Comparison of ENCODE assay signal across 13 cellular contexts in genomic region chr2:173109253-173110188, GRCh38. TPM values are rescaled to one million over a fixed set of nuclear protein-coding genes. Genes with fewer than 3 reads are reported as not detected.
DNase-seq lines count a peak whose midpoint lies in the region; ATAC-seq and TF ChIP-seq lines count a peak whose summit lies in the region.
"Had no signal": no experiment of that assay in that cellular context is flagged by ENCODE, and none has a peak within 500 bp of the region (broad histone marks: within the 10 kb centered on the region; RNA-seq: fewer than 3 reads in every experiment).

No MANE protein-coding gene starts in this region.

- intact Hi-C loops in body of pancreas (cut with DNase I), result no loop called here

- H3K9me3 ChIP-seq in SK-N-SH, result no peaks in the 10 kb centered on the region
- H3K9me3 ChIP-seq in stomach smooth muscle (ENCODE audit: control insufficient read depth in 2 of 2, low read length in 2 of 2), result no peaks in the 10 kb centered on the region
- H3K9me3 ChIP-seq in body of pancreas, result no peaks in the 10 kb centered on the region
- H3K9me3 ChIP-seq: prostate gland had no signal

- peaks cover 0 to 13% of the 10 kb centered on the region in 2 experiments; a peak in 2 of 4 replicates for H3K4me1 ChIP-seq in SK-N-SH (ENCODE audit: control insufficient read depth in 1 of 2, insufficient read depth in 2 of 2, low read depth in 1 of 2, low read length in 1 of 2)
- peaks cover 5% of the 10 kb centered on the region for H3K4me1 ChIP-seq in stomach smooth muscle (ENCODE audit: control insufficient read depth, insufficient read depth, low read length)
- peaks cover 7% of the 10 kb centered on the region for H3K4me1 ChIP-seq in body of pancreas
- H3K4me1 ChIP-seq: prostate gland had no signal

- no peak overlapping the region for H3K4me2 ChIP-seq in SK-N-SH

- peaks cover 12% of the 10 kb centered on the region for H3F3A ChIP-seq in SK-N-SH (replicated peaks; ENCODE audit: insufficient read depth)

- POLR2A ChIA-PET in SK-N-SH (lab: Yijun Ruan, JAX), result no interaction called here

- H3K27ac ChIP-seq in SK-N-SH (ENCODE audit: low read depth in 2 of 2, low read length in 1 of 2) (peak overlapping the region; percentile 60 to 64; a peak in 3 of 4 replicates), stomach smooth muscle (ENCODE audit: low read length) (peak overlapping the region; percentile 19), body of pancreas (peak overlapping the region in 1 of 4 donors; percentile 3)

- H3K27me3 ChIP-seq in SK-N-SH (ENCODE audit: insufficient read depth) (no peaks in the 10 kb centered on the region), stomach smooth muscle (ENCODE audit: control insufficient read depth in 1 of 2, insufficient read depth in 2 of 2, low read length in 2 of 2) (no peaks in the 10 kb centered on the region), body of pancreas (no peaks in the 10 kb centered on the region)

- no peak for TF ChIP-seq EP300 in SK-N-SH (IDR thresholded peaks at IDR 0.05; ENCODE audit: borderline replicate concordance in 1 of 2, low read depth in 1 of 2, low read length in 1 of 2)

- TF ChIP-seq CTCF in SK-N-SH (IDR thresholded peaks at IDR 0.05) (no peak), body of pancreas (IDR thresholded peaks at IDR 0.05) (no peak)

- no peaks in the 10 kb centered on the region for H4K20me1 ChIP-seq in SK-N-SH (ENCODE audit: insufficient read depth)

- H3K9ac ChIP-seq in SK-N-SH (peak overlapping the region; percentile 27; the same call in 1 of the 2 replicates), stomach smooth muscle (ENCODE audit: low read length in 2 of 2) (peak overlapping the region in 1 of 2 donors; percentile 27)

- peaks cover 14 to 21% of the 10 kb centered on the region in 2 donors for H3K4me1 Mint-ChIP-seq in stimulated activated naive B cell treated with anti-CD40 and anti-IgM and Interleukin-4, amounts not matched to agents 10 μg/mL and 1 μg/mL and 100 μg/mL, for 72 hours
- H3K4me1 Mint-ChIP-seq in activated T-helper 17 cell treated with anti-CD3 and anti-CD28 coated beads, Interleukin-2, amount 50 U/mL, for 72 hours, result peaks cover 4% of the 10 kb centered on the region

- H3K79me2 ChIP-seq in SK-N-SH (ENCODE audit: insufficient read depth), result peaks cover 54% of the 10 kb centered on the region

- ATAC-seq in stimulated activated naive B cell treated with anti-CD40 and anti-IgM and Interleukin-4, amounts not matched to agents 10 μg/mL and 1 μg/mL and 100 μg/mL, for 72 hours (replicated peaks), result no peak
- no peak for ATAC-seq in activated T-helper 17 cell treated with anti-CD3 and anti-CD28 coated beads, Interleukin-2, amount 50 U/mL, for 72 hours (replicated peaks)
- no peak for ATAC-seq in body of pancreas

- H3K4me3 ChIP-seq in SK-N-SH (ENCODE audit: low read depth in 2 of 2, low read length in 1 of 2) (no peak overlapping the region), stomach smooth muscle (ENCODE audit: low read length in 2 of 2) (no peak overlapping the region), body of pancreas (no peak overlapping the region)
- H3K4me3 ChIP-seq: prostate gland had no signal

- TF ChIP-seq RAD21 in SK-N-SH (IDR thresholded peaks at IDR 0.05; ENCODE audit: low read length), result no peak

- H3K36me3 ChIP-seq in SK-N-SH (replicated peaks in 1 of 2; ENCODE audit: control insufficient read depth in 1 of 2, insufficient read depth in 2 of 2, low read length in 1 of 2), result no peaks in the 10 kb centered on the region
- H3K36me3 ChIP-seq in stomach smooth muscle (ENCODE audit: control insufficient read depth in 2 of 2, insufficient read depth in 2 of 2, low read length in 2 of 2), result no peaks in the 10 kb centered on the region
- no peaks in the 10 kb centered on the region for H3K36me3 ChIP-seq in body of pancreas (replicated peaks in 1 of 2; ENCODE audit: insufficient read depth in 1 of 2, low read depth in 2 of 2)
- H3K36me3 ChIP-seq: prostate gland had no signal

- H3K4me3 Mint-ChIP-seq in stimulated activated naive B cell treated with anti-CD40 and anti-IgM and Interleukin-4, amounts not matched to agents 10 μg/mL and 1 μg/mL and 100 μg/mL, for 72 hours, result no peak overlapping the region
- no peak overlapping the region for H3K4me3 Mint-ChIP-seq in activated T-helper 17 cell treated with anti-CD3 and anti-CD28 coated beads, Interleukin-2, amount 50 U/mL, for 72 hours
- H3K4me3 Mint-ChIP-seq: T-helper 1 cell treated with Interleukin-12 subunit alpha and Interleukin-12 subunit beta and Interleukin-4 antibody, amounts not matched to agents 30 μg/mL and 1 μg/mL, for 36 hours had no signal

- no peaks in the 10 kb centered on the region for H3K9me2 ChIP-seq in SK-N-SH

- peaks cover 11 to 16% of the 10 kb centered on the region in 2 donors for H3K9me3 Mint-ChIP-seq in stimulated activated naive B cell treated with anti-CD40 and anti-IgM and Interleukin-4, amounts not matched to agents 10 μg/mL and 1 μg/mL and 100 μg/mL, for 72 hours
- no peaks in the 10 kb centered on the region for H3K9me3 Mint-ChIP-seq in activated T-helper 17 cell treated with anti-CD3 and anti-CD28 coated beads, Interleukin-2, amount 50 U/mL, for 72 hours

- TF ChIP-seq POLR2A in body of pancreas (IDR thresholded peaks at IDR 0.05), result no peak

- peaks cover 8 to 31% of the 10 kb centered on the region in 2 donors for H3K36me3 Mint-ChIP-seq in stimulated activated naive B cell treated with anti-CD40 and anti-IgM and Interleukin-4, amounts not matched to agents 10 μg/mL and 1 μg/mL and 100 μg/mL, for 72 hours
- H3K36me3 Mint-ChIP-seq in activated T-helper 17 cell treated with anti-CD3 and anti-CD28 coated beads, Interleukin-2, amount 50 U/mL, for 72 hours (ENCODE audit: low read depth), result no peaks in the 10 kb centered on the region

- no peak overlapping the region for H2AFZ ChIP-seq in SK-N-SH (ENCODE audit: low read depth)

- DNase-seq in HCEC 1CT (peak; percentile 84), SK-N-SH (no peak), glomerular visceral epithelial cell (ENCODE audit: extremely low spot score) (peak; percentile 79), body of pancreas (no peak), mucosa of gallbladder (ENCODE audit: low spot score) (no peak)
- DNase-seq in stimulated activated naive B cell treated with anti-CD40 and anti-IgM and Interleukin-4, amounts not matched to agents 10 μg/mL and 1 μg/mL and 100 μg/mL, for 72 hours, result no peak
- DNase-seq: dermis blood vessel endothelial cell; NCI-H446; stimulated activated CD8-positive, alpha-beta memory T cell treated with anti-CD3 and anti-CD28 coated beads, Interleukin-4, amount 100 ng/mL, for 48 hours had no signal

- CTCF ChIA-PET in SK-N-SH (lab: Yijun Ruan, JAX), result interaction anchor here (1.5 kb wide), 1 partner anchor 82 kb away, joined by 3 read pairs; no protein-coding TSS in a partner anchor

- H3K27me3 Mint-ChIP-seq in stimulated activated naive B cell treated with anti-CD40 and anti-IgM and Interleukin-4, amounts not matched to agents 10 μg/mL and 1 μg/mL and 100 μg/mL, for 72 hours, result no peaks in the 10 kb centered on the region
- peaks cover 6% of the 10 kb centered on the region for H3K27me3 Mint-ChIP-seq in activated T-helper 17 cell treated with anti-CD3 and anti-CD28 coated beads, Interleukin-2, amount 50 U/mL, for 72 hours

- 69% methylated on average over 6 of the region's 6 CpGs for WGBS in SK-N-SH (ENCODE audit: low lambda C conversion rate)
- WGBS in body of pancreas, 2 donors, result 69 to 71% methylated on average over 6 of the region's 6 CpGs

- no peak overlapping the region for H3K27ac Mint-ChIP-seq in stimulated activated naive B cell treated with anti-CD40 and anti-IgM and Interleukin-4, amounts not matched to agents 10 μg/mL and 1 μg/mL and 100 μg/mL, for 72 hours
- H3K27ac Mint-ChIP-seq in activated T-helper 17 cell treated with anti-CD3 and anti-CD28 coated beads, Interleukin-2, amount 50 U/mL, for 72 hours, result no peak overlapping the region
- H3K27ac Mint-ChIP-seq: T-helper 1 cell treated with Interleukin-12 subunit alpha and Interleukin-12 subunit beta and Interleukin-4 antibody, amounts not matched to agents 30 μg/mL and 1 μg/mL, for 36 hours had no signal

TF ChIP-seq in SK-N-SH, 30 proteins besides CTCF, POLR2A, EP300 and RAD21:
- no peak for TF ChIP-seq RCOR1 (IDR thresholded peaks at IDR 0.05; ENCODE audit: low read length)
- TF ChIP-seq PBX3 (IDR thresholded peaks at IDR 0.05), result peak; percentile 33; the same call in 1 of the 2 replicates
- TF ChIP-seq TCF12 (IDR thresholded peaks at IDR 0.05), result peak; percentile 29; the same call in 1 of the 2 replicates
- no peak for TF ChIP-seq FOSL2 (IDR thresholded peaks at IDR 0.05; ENCODE audit: borderline replicate concordance, low read depth)

RNA-seq across cellular contexts. Expression of gene MAP3K20, which starts 33.9 kb away (rescaled TPM):
- 8.5 and 12.2 TPM in 2 replicates for polyA plus RNA-seq in SK-N-SH (2012; rRNA removed)
- polyA plus RNA-seq in SK-N-SH (2012; cell fraction: cytosol; rRNA removed), result 14.8 and 15.1 TPM in 2 replicates
- polyA plus RNA-seq in SK-N-SH (2012; cell fraction: nucleus; rRNA removed), result 3.6 and 7.8 TPM in 2 replicates
- total RNA-seq in activated T-helper 17 cell treated with anti-CD3 and anti-CD28 coated beads, Interleukin-2, amount 50 U/mL, for 72 hours, result 10 to 100 TPM; 11.9 to 21.9 TPM
- total RNA-seq in body of pancreas, result 10 to 100 TPM; 11.5 to 18.7 TPM
- 90.0 TPM for total RNA-seq in mucosa of gallbladder

Comparison
In these comparisons a context has a peak if more than half of its experiments do, and no peak if none do; other contexts are left out.
1. DNase-seq: peak in HCEC 1CT (single experiment) and glomerular visceral epithelial cell (single experiment); none in SK-N-SH (single experiment), stimulated activated naive B cell treated with anti-CD40 and anti-IgM and Interleukin-4, amounts not matched to agents 10 μg/mL and 1 μg/mL and 100 μg/mL, for 72 hours (single experiment), body of pancreas (0 of 4) and mucosa of gallbladder (single experiment).